20 cellular contexts compared by ENCODE assay signal in the genomic region with DNA sequence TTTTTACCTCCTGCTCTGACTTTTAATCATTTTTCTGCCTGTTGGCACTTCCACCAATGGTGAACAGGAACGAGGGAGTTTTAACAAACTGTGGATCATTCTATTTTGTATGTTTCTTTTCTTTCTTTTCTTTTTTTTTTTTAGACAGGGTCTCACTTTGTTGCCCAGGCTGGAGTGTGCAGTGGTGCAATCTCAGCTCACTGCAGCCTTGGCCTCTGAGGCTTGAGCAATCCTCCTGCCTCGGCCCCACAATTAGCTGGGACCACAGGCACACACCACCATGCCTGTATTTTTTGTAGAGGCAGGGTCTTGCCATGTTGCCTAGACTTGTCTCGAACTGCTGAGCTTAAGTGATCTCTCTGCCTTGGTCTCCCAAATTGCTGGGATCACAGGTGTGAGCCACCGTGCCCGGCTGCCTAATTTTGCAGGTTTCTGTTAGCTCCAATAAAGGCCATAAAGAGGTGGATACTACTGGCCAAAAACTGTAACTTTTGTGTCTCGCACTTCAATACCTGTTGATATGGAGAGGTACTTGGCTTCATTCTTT.
"Had no signal": no experiment of that assay in that cellular context is flagged by ENCODE, and none has a peak within 500 bp of the region (broad histone marks: within the 10 kb centered on the region; RNA-seq: fewer than 3 reads in every experiment).

No MANE protein-coding gene starts in this region.

- H3K27me3 ChIP-seq: heart right ventricle, sigmoid colon, stomach had no signal

- H3K27me3 Mint-ChIP-seq: naive thymus-derived CD4-positive, alpha-beta T cell; type B pancreatic cell had no signal

- H3K4me1 ChIP-seq: left ventricle myocardium inferior, psoas muscle, sigmoid colon, stomach had no signal

- H3K9me3 ChIP-seq: heart right ventricle, left ventricle myocardium inferior, psoas muscle, sigmoid colon, stomach had no signal

- H3K4me3 Mint-ChIP-seq: endodermal cell; immature natural killer cell; naive thymus-derived CD4-positive, alpha-beta T cell; nephron progenitor cell; type B pancreatic cell had no signal

- H3K36me3 Mint-ChIP-seq: naive thymus-derived CD4-positive, alpha-beta T cell; type B pancreatic cell had no signal

- H3K9me3 Mint-ChIP-seq: endodermal cell; immature natural killer cell; naive thymus-derived CD4-positive, alpha-beta T cell; nephron progenitor cell; type B pancreatic cell had no signal

- H3K4me1 Mint-ChIP-seq: immature natural killer cell had no signal

- H3K27ac ChIP-seq: coronary artery, heart right ventricle, left ventricle myocardium inferior, psoas muscle, sigmoid colon, stomach had no signal

- ATAC-seq: naive thymus-derived CD4-positive, alpha-beta T cell had no signal

- H3K4me3 ChIP-seq: coronary artery, heart right ventricle, left ventricle myocardium inferior, lung, psoas muscle, sigmoid colon, skin epidermis, stomach had no signal

- H3K27ac Mint-ChIP-seq: endodermal cell, immature natural killer cell, nephron progenitor cell, type B pancreatic cell had no signal

- H3K36me3 ChIP-seq: heart right ventricle, left ventricle myocardium inferior, sigmoid colon, stomach had no signal

- DNase-seq: effector CD4-positive, alpha-beta T cell; endodermal cell; heart right ventricle; immature natural killer cell; kidney; left cardiac atrium; left ventricle myocardium inferior; mesenchymal stem cell; naive thymus-derived CD4-positive, alpha-beta T cell; nephron progenitor cell; psoas muscle; sigmoid colon; stimulated activated CD4-positive, alpha-beta T cell treated with anti-CD3 and anti-CD28 coated beads, Interleukin-2, amount 100 ng/mL, for 24 hours; stimulated activated CD4-positive, alpha-beta T cell treated with anti-CD3 and anti-CD28 coated beads, Interleukin-4, amount 100 ng/mL, for 4 hours; stomach; substantia nigra had no signal
